Comparison of ENCODE assay signal across 1 cellular context in the genomic region with DNA sequence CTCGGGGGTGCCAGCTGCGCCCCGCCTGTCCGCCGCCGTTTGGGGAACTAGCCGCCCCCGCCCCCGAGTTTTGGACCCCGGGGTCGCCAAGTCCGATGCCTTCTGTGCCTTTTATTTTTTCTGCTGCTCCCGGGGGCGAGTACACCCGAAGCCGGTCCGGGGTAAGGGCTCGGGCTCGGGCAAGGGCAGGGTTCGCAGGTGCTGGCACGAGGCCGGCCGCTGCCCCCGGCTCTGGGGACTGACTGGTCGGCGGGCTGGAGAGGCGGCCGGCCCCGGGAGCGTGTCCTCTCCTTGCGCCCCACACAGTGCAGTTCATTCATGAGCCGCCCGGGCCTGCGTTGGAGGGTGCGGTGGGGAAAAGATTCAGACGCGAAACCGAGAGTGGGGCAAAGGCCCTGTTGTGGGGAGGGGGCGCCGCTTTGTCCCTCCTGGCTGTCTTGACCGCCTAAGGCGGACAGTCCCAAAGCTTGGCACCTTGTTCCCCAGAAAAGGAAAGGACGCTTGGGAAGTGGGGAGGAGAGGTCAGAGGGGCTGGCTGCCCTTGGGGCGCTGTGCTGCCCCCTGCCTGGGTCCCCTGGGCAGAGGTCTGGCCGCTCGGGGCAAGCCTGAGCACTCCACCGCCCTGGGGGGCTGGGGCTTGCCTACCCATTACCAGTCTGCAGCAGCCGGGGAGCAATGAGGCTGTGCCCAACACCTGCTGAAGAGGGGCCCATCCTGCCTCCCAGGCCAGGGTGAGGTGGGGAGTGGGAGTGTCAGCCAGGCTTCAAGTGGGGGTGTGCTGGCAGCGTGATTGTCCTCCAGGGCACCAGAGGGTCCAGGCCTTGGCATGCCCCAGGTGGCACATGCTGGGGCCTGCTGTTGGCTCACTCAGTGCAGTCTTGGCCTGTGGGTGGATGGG.
TF ChIP-seq lines count a peak whose summit lies in the region.

No MANE protein-coding gene starts in this region.

TF ChIP-seq in A549, 52 proteins besides CTCF, POLR2A, EP300 and RAD21 (continued from another document):
- TF ChIP-seq, protein P1, sequence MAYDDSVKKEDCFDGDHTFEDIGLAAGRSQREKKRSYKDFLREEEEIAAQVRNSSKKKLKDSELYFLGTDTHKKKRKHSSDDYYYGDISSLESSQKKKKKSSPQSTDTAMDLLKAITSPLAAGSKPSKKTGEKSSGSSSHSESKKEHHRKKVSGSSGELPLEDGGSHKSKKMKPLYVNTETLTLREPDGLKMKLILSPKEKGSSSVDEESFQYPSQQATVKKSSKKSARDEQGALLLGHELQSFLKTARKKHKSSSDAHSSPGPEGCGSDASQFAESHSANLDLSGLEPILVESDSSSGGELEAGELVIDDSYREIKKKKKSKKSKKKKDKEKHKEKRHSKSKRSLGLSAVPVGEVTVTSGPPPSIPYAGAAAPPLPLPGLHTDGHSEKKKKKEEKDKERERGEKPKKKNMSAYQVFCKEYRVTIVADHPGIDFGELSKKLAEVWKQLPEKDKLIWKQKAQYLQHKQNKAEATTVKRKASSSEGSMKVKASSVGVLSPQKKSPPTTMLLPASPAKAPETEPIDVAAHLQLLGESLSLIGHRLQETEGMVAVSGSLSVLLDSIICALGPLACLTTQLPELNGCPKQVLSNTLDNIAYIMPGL (CRISPR knock-in tag; IDR thresholded peaks at IDR 0.05; ENCODE audit: borderline replicate concordance): no peak
